Comparison of ENCODE assay signal across 10 cellular contexts in genomic region chr20:59265298-59265697, GRCh38. TPM values are rescaled to one million over a fixed set of nuclear protein-coding genes. Genes with fewer than 3 reads are reported as not detected.
"Had no signal": no experiment of that assay in that cellular context is flagged by ENCODE, and none has a peak within 500 bp of the region (broad histone marks: within the 10 kb centered on the region; RNA-seq: fewer than 3 reads in every experiment).

No MANE protein-coding gene starts in this region.

- H3K4me3 ChIP-seq: GM23248 had no signal

- H3K9me3 Mint-ChIP-seq: H9 had no signal

- FAIRE-seq: H54 had no signal

- H3K27ac Mint-ChIP-seq: H9, HFFc6 had no signal

- H3K4me3 Mint-ChIP-seq: H9, HFFc6 had no signal

- H3K27ac ChIP-seq: GM23248, HL-60 had no signal

- H2AFZ ChIP-seq: GM23248 had no signal

- DNase-seq: GM23248, GOT3, H9, HCEC 1CT, HFFc6, IMR-90, KBM-7 had no signal

- H3K9ac ChIP-seq: GM23248 had no signal

RNA-seq across cellular contexts. Expression of gene EDN3, which starts 35.1 kb away (rescaled TPM):
- total RNA-seq: GM23248, HFFc6, HT1080, IMR-90 had no signal
- polyA plus RNA-seq: GM23248, IMR-90 had no signal
